14 cellular contexts compared by ENCODE assay signal in genomic region chr12:53122961-53123468, GRCh38. TPM values are rescaled to one million over a fixed set of nuclear protein-coding genes. Genes with fewer than 3 reads are reported as not detected.
DNase-seq lines count a peak whose midpoint lies in the region; ATAC-seq and TF ChIP-seq lines count a peak whose summit lies in the region.
"Had no signal": no experiment of that assay in that cellular context is flagged by ENCODE, and none has a peak within 500 bp of the region (broad histone marks: within the 10 kb centered on the region; RNA-seq: fewer than 3 reads in every experiment).

No MANE protein-coding gene starts in this region.

- no peak overlapping the region for H2BK5ac ChIP-seq in mesendoderm (ENCODE audit: low read length)

- no peak overlapping the region for H3K23ac ChIP-seq in mesendoderm (ENCODE audit: low read length)

- H3K4ac ChIP-seq in mesendoderm (ENCODE audit: low read depth, low read length) = no peak overlapping the region

- POLR2A ChIA-PET in HCT116 (lab: Charles Lee) = no interaction called here

- no CpG with 5 or more reads among the region's 10 CpGs for WGBS in mesendoderm (ENCODE audit: extremely low coverage, insufficient coverage, low lambda C conversion rate)

- no peak for TF ChIP-seq POLR2A in HCT116 (IDR thresholded peaks at IDR 0.05; ENCODE audit: borderline replicate concordance, extremely low read depth, insufficient read depth, insufficient read length)

- no peak overlapping the region for H2AK5ac ChIP-seq in mesendoderm (ENCODE audit: low read length)

- H4K20me1 ChIP-seq in HCT116 (ENCODE audit: insufficient read depth) = no peaks in the 10 kb centered on the region

- H3K79me2 ChIP-seq in HCT116 (ENCODE audit: insufficient read depth, low read length) (no peaks in the 10 kb centered on the region), mesendoderm (ENCODE audit: control insufficient read depth, insufficient read depth, low read length) (no peaks in the 10 kb centered on the region)

- H2BK15ac ChIP-seq in mesendoderm (replicated peaks; ENCODE audit: low read depth) = no peak overlapping the region

- H3K36me3 ChIP-seq in HCT116 (ENCODE audit: control insufficient read depth in 1 of 2, insufficient read depth in 2 of 2, low read length in 2 of 2) (no peaks in the 10 kb centered on the region), mesendoderm (ENCODE audit: control insufficient read depth, insufficient read depth, low read length) (no peaks in the 10 kb centered on the region)
- H3K36me3 ChIP-seq: colonic mucosa, suprapubic skin had no signal

- H3K4me1 ChIP-seq in HCT116 (ENCODE audit: control insufficient read depth in 1 of 2, insufficient read depth in 2 of 2, low read length in 2 of 2) = no peaks in the 10 kb centered on the region
- no peaks in the 10 kb centered on the region for H3K4me1 ChIP-seq in mesendoderm (ENCODE audit: control insufficient read depth, low read depth, low read length)
- H3K4me1 ChIP-seq: colonic mucosa, suprapubic skin had no signal

- H3K79me1 ChIP-seq in mesendoderm (ENCODE audit: low read length) = no peaks in the 10 kb centered on the region

- ATAC-seq in HCT116 (0 out of 2 replicates have a peak, but pooled peaks have one; percentile 20), GM21717 (IDR thresholded peaks at IDR 0.05; ENCODE audit: unreplicated experiment) (no peak)
- ATAC-seq: WTC11 had no signal

- DNase-seq in DMS79 (lab: John Stamatoyannopoulos, UW) = peak; percentile 5
- no peak for DNase-seq in HCT116 (ENCODE audit: low read depth, low spot score)
- peak; percentile 53 for DNase-seq in T1000 (lab: John Stamatoyannopoulos, UW)
- peak; percentile 32 for DNase-seq in mesendoderm
- no peak for DNase-seq in activated CD4-positive, alpha-beta T cell treated with anti-CD3 and anti-CD28 coated beads, Interleukin-2, amount 50 U/mL, for 4 hours
- no peak for DNase-seq in NCI-H2107 (lab: John Stamatoyannopoulos, UW)
- DNase-seq in DMS153 treated with DMSO at 0.1 percent for 48 hours (lab: John Stamatoyannopoulos, UW; ENCODE audit: unreplicated experiment) = no peak
- DNase-seq: colonic mucosa; NCI-H146; stimulated activated CD4-positive, alpha-beta T cell treated with anti-CD3 and anti-CD28 coated beads, Interleukin-12 subunit alpha, Interleukin-12 subunit beta, amount 100 ng/mL, for 4 hours had no signal

- intact Hi-C loops in HCT116 (cut with micrococcal nuclease) = no loop called here

- H2AFZ ChIP-seq in HCT116 (ENCODE audit: low read depth, low read length, poor library complexity, severe bottlenecking) = no peak overlapping the region

- no peak overlapping the region for H3K4me2 ChIP-seq in HCT116 (ENCODE audit: low read length)
- H3K4me2 ChIP-seq in mesendoderm (ENCODE audit: low read length) = no peak overlapping the region
- H3K4me2 ChIP-seq: KMS-11 had no signal

- no peak overlapping the region for H3K56ac ChIP-seq in mesendoderm (ENCODE audit: low read length)

- no peak overlapping the region for H2BK120ac ChIP-seq in mesendoderm (ENCODE audit: low read depth, low read length)

- H3K18ac ChIP-seq in mesendoderm (ENCODE audit: low read length) = no peak overlapping the region

- no peaks in the 10 kb centered on the region for H3K9me3 ChIP-seq in HCT116 (ENCODE audit: control insufficient read depth in 1 of 2, insufficient read depth in 1 of 2, low read depth in 1 of 2, low read length in 2 of 2)
- H3K9me3 ChIP-seq: colonic mucosa, suprapubic skin had no signal

- no peak for TF ChIP-seq CTCF in HCT116 (IDR thresholded peaks at IDR 0.05 in 2 of 3, conservative IDR thresholded peaks at IDR 0.05 in 1 of 3; ENCODE audit: borderline replicate concordance in 1 of 3, insufficient read depth in 1 of 3, low read depth in 2 of 3, low read length in 2 of 3)

- no peak overlapping the region for H4K5ac ChIP-seq in mesendoderm (ENCODE audit: low read length)

- H3K9me2 ChIP-seq in HCT116 (ENCODE audit: insufficient read depth) = no peaks in the 10 kb centered on the region

- TF ChIP-seq RAD21 in HCT116 (IDR thresholded peaks at IDR 0.05; ENCODE audit: low read depth) = no peak

- no peak overlapping the region for H3K4me3 ChIP-seq in HCT116 (replicated peaks in 1 of 2; ENCODE audit: low read depth in 1 of 2, low read length in 2 of 2)
- no peak overlapping the region for H3K4me3 ChIP-seq in mesendoderm (ENCODE audit: low read length)
- H3K4me3 ChIP-seq: colonic mucosa, suprapubic skin had no signal

- no peak overlapping the region for H3K9ac ChIP-seq in HCT116 (ENCODE audit: low read length)
- H3K9ac ChIP-seq in mesendoderm (ENCODE audit: low read length) = no peak overlapping the region
- H3K9ac ChIP-seq: KMS-11 had no signal

- RAD21 ChIA-PET in HCT116 (lab: Charles Lee; ENCODE audit: low non-redundant PET in 1 of 2, low total read pairs in 2 of 2, uncharacterized antibody in 2 of 2, unreplicated experiment in 2 of 2) = no interaction called here

- no peaks in the 10 kb centered on the region for H3K27me3 ChIP-seq in HCT116 (ENCODE audit: insufficient read depth, low read length)
- H3K27me3 ChIP-seq in mesendoderm (ENCODE audit: insufficient read depth, low read length, poor library complexity) = no peaks in the 10 kb centered on the region
- H3K27me3 ChIP-seq: colonic mucosa, suprapubic skin had no signal

- CTCF ChIA-PET in HCT116 (lab: Charles Lee) = no interaction called here

- H4K8ac ChIP-seq in mesendoderm (ENCODE audit: low read depth, low read length) = no peak overlapping the region

- no TSS peak for BruUV-seq in HCT116 (replicated peaks; lab: Mats Ljungman, UMichigan)

- H3K27ac ChIP-seq in HCT116 (ENCODE audit: low read depth, low read length) (no peak overlapping the region), mesendoderm (ENCODE audit: low read depth, low read length) (no peak overlapping the region)
- H3K27ac ChIP-seq: colonic mucosa, KMS-11, suprapubic skin had no signal

TF ChIP-seq in HCT116, 20 proteins besides CTCF, POLR2A, EP300 and RAD21:
- TF ChIP-seq FOSL1 (IDR thresholded peaks at IDR 0.05; ENCODE audit: low read depth) = no peak
- TF ChIP-seq EGR1 (IDR thresholded peaks at IDR 0.05; ENCODE audit: low read depth) = no peak

RNA-seq across cellular contexts. Expression of gene SOAT2, which starts 19.7 kb away (rescaled TPM):
- 0.17 TPM for total RNA-seq in HCT116 (2021; ENCODE audit: unreplicated experiment)
- polyA plus RNA-seq in HCT116 (2012) = 0.14 and 0.22 TPM in 2 replicates
- not detected for polyA plus RNA-seq in mesendoderm (2013, experiment 1 of 2)
- 0.01 TPM for polyA plus RNA-seq in mesendoderm (2013, experiment 2 of 2)
- total RNA-seq: suprapubic skin, WTC11 had no signal

RNA-seq across cellular contexts. Expression of gene IGFBP6, which starts 25.5 kb away (rescaled TPM):
- total RNA-seq in HCT116 (2021; ENCODE audit: unreplicated experiment) = 83.4 TPM
- polyA plus RNA-seq in HCT116 (2012) = 89.0 and 110 TPM in 2 replicates
- 4.1 TPM for polyA plus RNA-seq in mesendoderm (2013, experiment 1 of 2)
- polyA plus RNA-seq in mesendoderm (2013, experiment 2 of 2) = 4.5 TPM

RNA-seq across cellular contexts. Expression of gene SPRYD3, which starts 43.8 kb away (rescaled TPM):
- 47.5 TPM for total RNA-seq in HCT116 (2021; ENCODE audit: unreplicated experiment)
- 48.1 and 55.1 TPM in 2 replicates for polyA plus RNA-seq in HCT116 (2012)
- polyA plus RNA-seq in mesendoderm (2013, experiment 1 of 2) = 4.4 TPM
- polyA plus RNA-seq in mesendoderm (2013, experiment 2 of 2) = 4.3 TPM

RNA-seq across cellular contexts. Expression of gene ZNF740, which starts 57.5 kb away (rescaled TPM):
- total RNA-seq in HCT116 (2021; ENCODE audit: unreplicated experiment) = 49.7 TPM
- 11.8 and 13.2 TPM in 2 replicates for polyA plus RNA-seq in HCT116 (2012)
- polyA plus RNA-seq in mesendoderm (2013, experiment 1 of 2) = 6.8 TPM
- polyA plus RNA-seq in mesendoderm (2013, experiment 2 of 2) = 7.1 TPM

RNA-seq across cellular contexts. Expression of gene CSAD, which starts 57.7 kb away (rescaled TPM):
- total RNA-seq in HCT116 (2021; ENCODE audit: unreplicated experiment) = 20.3 TPM
- 17.4 and 19.4 TPM in 2 replicates for polyA plus RNA-seq in HCT116 (2012)
- 3.2 TPM for polyA plus RNA-seq in mesendoderm (2013, experiment 1 of 2)
- polyA plus RNA-seq in mesendoderm (2013, experiment 2 of 2) = 3.5 TPM

Comparison
In these comparisons a context has a peak if more than half of its experiments do, and no peak if none do; other contexts are left out.
1. DNase-seq: peak in DMS79 (single experiment), T1000 (single experiment) and mesendoderm (single experiment); none in HCT116 (single experiment), activated CD4-positive, alpha-beta T cell treated with anti-CD3 and anti-CD28 coated beads, Interleukin-2, amount 50 U/mL, for 4 hours (0 of 2), NCI-H2107 (single experiment) and DMS153 treated with DMSO at 0.1 percent for 48 hours (single experiment).